12 cellular contexts compared by ENCODE assay signal in the genomic region with DNA sequence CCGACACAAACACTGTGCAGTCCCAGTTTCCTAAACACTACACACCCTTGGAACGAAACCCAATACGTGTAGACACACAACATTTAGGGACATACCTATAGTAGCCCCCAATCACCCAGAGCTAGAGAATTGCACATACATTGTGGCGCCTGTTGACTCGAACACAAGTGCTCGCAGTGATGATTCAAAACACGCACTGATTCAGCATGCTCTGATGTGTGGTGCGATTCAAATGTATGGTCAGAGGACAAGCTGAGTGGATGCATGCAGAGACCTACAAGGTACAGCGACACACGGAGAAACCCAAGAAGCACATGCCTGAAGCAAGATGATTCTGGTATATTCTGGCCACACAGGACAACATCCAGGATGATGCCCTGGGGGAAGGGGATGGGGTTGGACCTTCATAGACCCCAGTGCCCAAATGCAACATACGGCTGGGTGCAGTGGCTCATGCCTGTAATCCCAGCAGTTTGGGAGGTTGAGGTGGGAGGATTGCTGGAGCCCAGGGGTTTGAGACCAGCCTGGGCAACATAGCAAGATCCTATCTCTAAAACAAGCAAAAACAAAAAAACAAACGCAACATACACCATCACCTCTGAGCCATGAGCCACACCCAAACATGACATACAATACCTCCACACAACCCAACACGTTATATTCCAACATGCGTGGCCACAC. TPM values are rescaled to one million over a fixed set of nuclear protein-coding genes. Genes with fewer than 3 reads are reported as not detected.
A peak's percentile ranks its signal among the peaks of the same experiment; 100 is the strongest.
DNase-seq lines count a peak whose midpoint lies in the region; ATAC-seq, FAIRE-seq and TF ChIP-seq lines count a peak whose summit lies in the region.
"Had no signal": no experiment of that assay in that cellular context is flagged by ENCODE, and none has a peak within 500 bp of the region (broad histone marks: within the 10 kb centered on the region; RNA-seq: fewer than 3 reads in every experiment).

No MANE protein-coding gene starts in this region.

- H3F3A ChIP-seq in PC-9 (ENCODE audit: insufficient read depth, low read depth), result peaks cover 83% of the 10 kb centered on the region
- no peaks in the 10 kb centered on the region for H3F3A ChIP-seq in smooth muscle cell (ENCODE audit: low read depth)

- H3K4me1 ChIP-seq in PC-9 (replicated peaks; ENCODE audit: insufficient read depth) (peaks cover 68% of the 10 kb centered on the region), smooth muscle cell (ENCODE audit: low read depth) (peaks cover 4% of the 10 kb centered on the region), small intestine (ENCODE audit: control insufficient read depth in 2 of 2, insufficient read depth in 1 of 2, low read depth in 1 of 2, low read length in 1 of 2) (peaks cover 0 to 2% of the 10 kb centered on the region in 2 donors)

- TF ChIP-seq CTCF in PC-9 (conservative IDR thresholded peaks at IDR 0.05) (no peak), smooth muscle cell (IDR thresholded peaks at IDR 0.05; ENCODE audit: borderline replicate concordance, insufficient read depth, poor library complexity, severe bottlenecking) (no peak)

- H3K79me2 ChIP-seq in PC-9 (ENCODE audit: low read depth), result peaks cover 47% of the 10 kb centered on the region
- H3K79me2 ChIP-seq in smooth muscle cell (ENCODE audit: low read depth), result no peaks in the 10 kb centered on the region

- peak; percentile 64 for DNase-seq in activated CD4-positive, alpha-beta T cell treated with anti-CD3 and anti-CD28 coated beads for 48 hours
- no peak for DNase-seq in activated CD4-positive, alpha-beta T cell treated with anti-CD3 and anti-CD28 coated beads, Interleukin-2, amount 50 U/mL, for 4 hours
- DNase-seq in PC-9 (no peak), smooth muscle cell (lab: John Stamatoyannopoulos, UW; ENCODE audit: unreplicated experiment) (no peak), small intestine (no peak), NCI-H510A (lab: John Stamatoyannopoulos, UW) (no peak)
- no peak for DNase-seq in activated naive CD8-positive, alpha-beta T cell treated with anti-CD3 and anti-CD28 coated beads for 36 hours
- DNase-seq: NCI-H1417 had no signal

- intact Hi-C loops in PC-9 (cut with micrococcal nuclease; ENCODE audit: unreplicated experiment), result loop anchor here (10.0 kb wide), 1 partner anchor 337 kb away; no protein-coding TSS in a partner anchor

- H3K4me1 Mint-ChIP-seq in activated naive CD8-positive, alpha-beta T cell treated with anti-CD3 and anti-CD28 coated beads for 36 hours, result peaks cover 53% of the 10 kb centered on the region

- no peak for FAIRE-seq in small intestine (lab: Jason Lieb, UNC)
- FAIRE-seq: colon had no signal

- 94% methylated on average over 14 of the region's 14 CpGs for WGBS in smooth muscle cell (ENCODE audit: low lambda C conversion rate)
- WGBS in small intestine, 3 donors, result 72 to 83% (median 74%) methylated on average over 14 of the region's 14 CpGs

- BruUV-seq in PC-9 (replicated peaks; lab: Mats Ljungman, UMichigan), result no TSS peak

- H3K36me3 ChIP-seq in PC-9 (ENCODE audit: low read depth) (no peaks in the 10 kb centered on the region), smooth muscle cell (ENCODE audit: low read depth) (no peaks in the 10 kb centered on the region), small intestine (ENCODE audit: control insufficient read depth in 2 of 2, insufficient read depth in 2 of 2, low read length in 2 of 2) (no peaks in the 10 kb centered on the region)

- ATAC-seq in HG03342 (IDR thresholded peaks at IDR 0.05; ENCODE audit: unreplicated experiment), result no peak

- H3K4me3 ChIP-seq in PC-9, result peak overlapping the region; percentile 62; the same call in 1 of the 2 replicates
- no peak overlapping the region for H3K4me3 ChIP-seq in smooth muscle cell
- no peak overlapping the region for H3K4me3 ChIP-seq in small intestine (ENCODE audit: low read depth in 1 of 2, low read length in 2 of 2)

- H3K9me3 Mint-ChIP-seq in activated naive CD8-positive, alpha-beta T cell treated with anti-CD3 and anti-CD28 coated beads for 36 hours, result no peaks in the 10 kb centered on the region

- H2AFZ ChIP-seq in PC-9 (no peak overlapping the region), smooth muscle cell (ENCODE audit: low read depth) (no peak overlapping the region)

- no peaks in the 10 kb centered on the region for H3K27me3 Mint-ChIP-seq in activated naive CD8-positive, alpha-beta T cell treated with anti-CD3 and anti-CD28 coated beads for 36 hours

- CTCF ChIA-PET in PC-9 (lab: Charles Lee), result no interaction called here

- no peak overlapping the region for H3K9ac ChIP-seq in smooth muscle cell (ENCODE audit: low read depth)

- H3K9me2 ChIP-seq in PC-9 (ENCODE audit: insufficient read depth), result no peaks in the 10 kb centered on the region

- peak overlapping the region; percentile 88 for H3K27ac ChIP-seq in PC-9
- no peak overlapping the region for H3K27ac ChIP-seq in smooth muscle cell (ENCODE audit: low read depth)
- no peak overlapping the region for H3K27ac ChIP-seq in small intestine (ENCODE audit: low read depth in 1 of 2, low read length in 1 of 2)

- POLR2A ChIA-PET in PC-9 (lab: Charles Lee; ENCODE audit: unreplicated experiment), result no interaction called here

- H4K20me1 ChIP-seq in PC-9 (ENCODE audit: insufficient read depth) (no peaks in the 10 kb centered on the region), smooth muscle cell (ENCODE audit: low read depth) (no peaks in the 10 kb centered on the region)

- peaks cover 14% of the 10 kb centered on the region for H3K36me3 Mint-ChIP-seq in activated naive CD8-positive, alpha-beta T cell treated with anti-CD3 and anti-CD28 coated beads for 36 hours

- H3K27me3 ChIP-seq in PC-9 (ENCODE audit: insufficient read depth, low read depth) (no peaks in the 10 kb centered on the region), smooth muscle cell (ENCODE audit: low read depth) (no peaks in the 10 kb centered on the region), small intestine (ENCODE audit: control insufficient read depth in 2 of 2, insufficient read depth in 2 of 2, low read length in 2 of 2) (no peaks in the 10 kb centered on the region)

- H3K4me2 ChIP-seq in PC-9, result peak overlapping the region; percentile 83
- peak overlapping the region; percentile 44 for H3K4me2 ChIP-seq in smooth muscle cell

- peak overlapping the region; percentile 88 for H3K4me3 Mint-ChIP-seq in activated naive CD8-positive, alpha-beta T cell treated with anti-CD3 and anti-CD28 coated beads for 36 hours

- H3K27ac Mint-ChIP-seq in activated naive CD8-positive, alpha-beta T cell treated with anti-CD3 and anti-CD28 coated beads for 36 hours, result peak overlapping the region; percentile 85

- H3K9me3 ChIP-seq in PC-9 (ENCODE audit: insufficient read depth, low read depth) (no peaks in the 10 kb centered on the region), smooth muscle cell (replicated peaks; ENCODE audit: low read depth) (no peaks in the 10 kb centered on the region), small intestine (ENCODE audit: control insufficient read depth, low read depth) (no peaks in the 10 kb centered on the region)

RNA-seq across cellular contexts. Expression of a gene that starts 1.0 kb away (rescaled TPM):
- total RNA-seq in PC-9 (2021), result 92.4 and 92.7 TPM in 2 replicates
- total RNA-seq in activated naive CD8-positive, alpha-beta T cell treated with anti-CD3 and anti-CD28 coated beads for 36 hours, result 10 to 100 TPM; 38.9 to 41.5 TPM
- total RNA-seq in smooth muscle cell, result 4.0 and 5.4 TPM in 2 replicates
- polyA plus RNA-seq in smooth muscle cell, result 1.7 and 14.9 TPM in 2 replicates
- 1 to 10 TPM in 1 of 3 donors, not detected in 2; 2.6 TPM for polyA plus RNA-seq in small intestine
- total RNA-seq: HT-29 had no signal

RNA-seq across cellular contexts. Expression of a gene that starts 20.5 kb away (rescaled TPM):
- total RNA-seq in PC-9 (2021) (2.6 and 2.9 TPM in 2 replicates), smooth muscle cell (3.1 and 6.9 TPM in 2 replicates)
- 1 to 10 TPM; 1.6 TPM for total RNA-seq in activated naive CD8-positive, alpha-beta T cell treated with anti-CD3 and anti-CD28 coated beads for 36 hours
- polyA plus RNA-seq in smooth muscle cell (1.2 and 2.7 TPM in 2 replicates), small intestine (1 to 10 TPM in 2 of 3 donors, not detected in 1; 1.1 to 2.3 TPM)
- total RNA-seq: A172 had no signal

RNA-seq across cellular contexts. Expression of a gene that starts 27.0 kb away (rescaled TPM):
- total RNA-seq in PC-9 (2021) (76.8 and 84.1 TPM in 2 replicates), smooth muscle cell (12.8 and 13.2 TPM in 2 replicates)
- total RNA-seq in activated naive CD8-positive, alpha-beta T cell treated with anti-CD3 and anti-CD28 coated beads for 36 hours, result 10 to 100 TPM; 55.7 to 58.1 TPM
- polyA plus RNA-seq in smooth muscle cell (39.2 and 46.6 TPM in 2 replicates), small intestine (10 to 100 TPM; 21.3 to 27.7 (median 25.3) TPM)

RNA-seq across cellular contexts. Expression of a gene that starts 45.4 kb away (rescaled TPM):
- total RNA-seq in PC-9 (2021) (14.8 and 15.2 TPM in 2 replicates), smooth muscle cell (4.1 and 8.0 TPM in 2 replicates)
- 1 to 10 TPM; 5.6 to 7.2 TPM for total RNA-seq in activated naive CD8-positive, alpha-beta T cell treated with anti-CD3 and anti-CD28 coated beads for 36 hours
- polyA plus RNA-seq in smooth muscle cell (1.5 and 2.4 TPM in 2 replicates), small intestine (1 to 10 TPM; 1.3 to 3.5 (median 2.8) TPM)
